ENCODE assay signal across 15 cellular contexts in genomic region chr6:163728442-163729126, GRCh38.
A peak's percentile ranks its signal among the peaks of the same experiment; 100 is the strongest.
DNase-seq lines count a peak whose midpoint lies in the region; ATAC-seq and TF ChIP-seq lines count a peak whose summit lies in the region.
"Had no signal": no experiment of that assay in that cellular context is flagged by ENCODE, and none has a peak within 500 bp of the region (broad histone marks: within the 10 kb centered on the region; RNA-seq: fewer than 3 reads in every experiment).

No MANE protein-coding gene starts in this region.

- H2BK15ac ChIP-seq in neuronal stem cell (ENCODE audit: low read length), result no peak overlapping the region

- no peak overlapping the region for H2BK120ac ChIP-seq in neuronal stem cell (ENCODE audit: low read depth, low read length)

- H2AFZ ChIP-seq in SU-DHL-6 (ENCODE audit: low read depth, low read length, severe bottlenecking) (peak overlapping the region; percentile 50), neuronal stem cell (ENCODE audit: low read length) (no peak overlapping the region), PC-9 (no peak overlapping the region)
- H2AFZ ChIP-seq: GM23248 had no signal

- no peak overlapping the region for H3K14ac ChIP-seq in neuronal stem cell (ENCODE audit: low read length)

- no peak overlapping the region for H2AK5ac ChIP-seq in neuronal stem cell (ENCODE audit: low read depth, low read length)

- H3K9me3 ChIP-seq in SU-DHL-6 (ENCODE audit: insufficient read depth, low read length) (no peaks in the 10 kb centered on the region), neuronal stem cell (replicated peaks in 1 of 2; ENCODE audit: control insufficient read depth in 2 of 2, insufficient read depth in 1 of 2, low read depth in 1 of 2, low read length in 2 of 2) (no peaks in the 10 kb centered on the region), upper lobe of right lung (no peaks in the 10 kb centered on the region), PC-9 (ENCODE audit: insufficient read depth, low read depth) (no peaks in the 10 kb centered on the region)

- H3K4me1 ChIP-seq in neuronal stem cell (ENCODE audit: control insufficient read depth in 2 of 2, insufficient read depth in 1 of 2, low read depth in 1 of 2, low read length in 2 of 2) (peaks cover 6 to 14% of the 10 kb centered on the region in 2 donors), upper lobe of right lung (no peaks in the 10 kb centered on the region), PC-9 (replicated peaks; ENCODE audit: insufficient read depth) (no peaks in the 10 kb centered on the region)

- H2BK12ac ChIP-seq in neuronal stem cell (ENCODE audit: low read length), result no peak overlapping the region

- H3K4me2 ChIP-seq in SU-DHL-6 (ENCODE audit: low read depth, low read length, poor library complexity, severe bottlenecking) (peak overlapping the region; percentile 52), neuronal stem cell (ENCODE audit: insufficient read depth, low read length, poor library complexity, severe bottlenecking) (no peak overlapping the region), PC-9 (no peak overlapping the region)

- ATAC-seq in natural killer cell (peak; percentile 55 to 84 (median 63)), upper lobe of right lung (no peak), HG02588 (IDR thresholded peaks at IDR 0.05; ENCODE audit: unreplicated experiment) (no peak)
- no peak for ATAC-seq in natural killer cell treated with Interleukin-12 subunit alpha and Interleukin-12 subunit beta and Interleukin-15 and Interleukin-18, amount 100 ng/mL, for 72 hours

- H4K91ac ChIP-seq in neuronal stem cell (ENCODE audit: low read depth, low read length, poor library complexity), result no peak overlapping the region

- no peak overlapping the region for H2BK5ac ChIP-seq in neuronal stem cell (ENCODE audit: low read length)

- POLR2A ChIA-PET in PC-9 (lab: Charles Lee; ENCODE audit: unreplicated experiment), result no interaction called here

- H3K4ac ChIP-seq in neuronal stem cell (ENCODE audit: low read length), result no peak overlapping the region

- H3K9me2 ChIP-seq in SU-DHL-6 (replicated peaks; ENCODE audit: insufficient read depth, low read length), result no peaks in the 10 kb centered on the region
- no peaks in the 10 kb centered on the region for H3K9me2 ChIP-seq in PC-9 (ENCODE audit: insufficient read depth)

- H3K27me3 ChIP-seq in SU-DHL-6 (ENCODE audit: low read length) (no peaks in the 10 kb centered on the region), neuronal stem cell (ENCODE audit: control insufficient read depth in 3 of 3, insufficient read depth in 3 of 3, low read depth in 1 of 3, low read length in 3 of 3) (no peaks in the 10 kb centered on the region), upper lobe of right lung (no peaks in the 10 kb centered on the region), PC-9 (ENCODE audit: insufficient read depth, low read depth) (peaks cover 100% of the 10 kb centered on the region)

- peaks cover 0 to 7% of the 10 kb centered on the region in 2 donors for H3K27me3 Mint-ChIP-seq in natural killer cell (ENCODE audit: low read depth in 2 of 2)
- H3K27me3 Mint-ChIP-seq in natural killer cell treated with Interleukin-12 subunit alpha and Interleukin-12 subunit beta and Interleukin-15 and Interleukin-18, amount 100 ng/mL, for 72 hours, result no peaks in the 10 kb centered on the region
- peaks cover 52% of the 10 kb centered on the region for H3K27me3 Mint-ChIP-seq in progenitor cell of endocrine pancreas
- H3K27me3 Mint-ChIP-seq: B cell; CD4-positive, alpha-beta T cell had no signal

- no peaks in the 10 kb centered on the region for H3K36me3 ChIP-seq in SU-DHL-6 (ENCODE audit: low read length)
- H3K36me3 ChIP-seq in neuronal stem cell (replicated peaks in 1 of 2; ENCODE audit: control insufficient read depth in 2 of 2, insufficient read depth in 2 of 2, low read length in 2 of 2), result no peaks in the 10 kb centered on the region
- no peaks in the 10 kb centered on the region for H3K36me3 ChIP-seq in upper lobe of right lung
- H3K36me3 ChIP-seq in PC-9 (ENCODE audit: low read depth), result no peaks in the 10 kb centered on the region

- H3K9ac ChIP-seq in SU-DHL-6 (ENCODE audit: low read length), result peak overlapping the region; percentile 21; the same call in 1 of the 2 replicates
- H3K9ac ChIP-seq in neuronal stem cell (ENCODE audit: low read depth, low read length, poor library complexity), result no peak overlapping the region
- H3K9ac ChIP-seq: GM23248 had no signal

- H4K8ac ChIP-seq in neuronal stem cell (ENCODE audit: low read depth, low read length), result no peak overlapping the region

- H3K36me3 Mint-ChIP-seq in natural killer cell (no peaks in the 10 kb centered on the region), progenitor cell of endocrine pancreas (ENCODE audit: insufficient read depth) (no peaks in the 10 kb centered on the region)
- H3K36me3 Mint-ChIP-seq in natural killer cell treated with Interleukin-12 subunit alpha and Interleukin-12 subunit beta and Interleukin-15 and Interleukin-18, amount 100 ng/mL, for 72 hours, result no peaks in the 10 kb centered on the region

- H3K9me3 Mint-ChIP-seq in natural killer cell (no peaks in the 10 kb centered on the region), progenitor cell of endocrine pancreas (ENCODE audit: low read depth) (no peaks in the 10 kb centered on the region)
- H3K9me3 Mint-ChIP-seq in natural killer cell treated with Interleukin-12 subunit alpha and Interleukin-12 subunit beta and Interleukin-15 and Interleukin-18, amount 100 ng/mL, for 72 hours, result no peaks in the 10 kb centered on the region
- H3K9me3 Mint-ChIP-seq: CD4-positive, alpha-beta T cell had no signal

- H3K4me3 Mint-ChIP-seq in natural killer cell (no peak overlapping the region), progenitor cell of endocrine pancreas (ENCODE audit: low read depth) (no peak overlapping the region)
- H3K4me3 Mint-ChIP-seq in natural killer cell treated with Interleukin-12 subunit alpha and Interleukin-12 subunit beta and Interleukin-15 and Interleukin-18, amount 100 ng/mL, for 72 hours, result no peak overlapping the region
- H3K4me3 Mint-ChIP-seq: B cell; CD4-positive, alpha-beta T cell had no signal

- intact Hi-C loops in natural killer cell (cut with micrococcal nuclease), result no loop called here
- intact Hi-C loops in upper lobe of right lung (cut with DNase I), result no loop called here
- intact Hi-C loops in PC-9 (cut with micrococcal nuclease; ENCODE audit: unreplicated experiment), result no loop called here

- peak overlapping the region; percentile 84 for H3K27ac ChIP-seq in SU-DHL-6 (ENCODE audit: low read depth, low read length)
- H3K27ac ChIP-seq in neuronal stem cell (replicated peaks; ENCODE audit: low read length), result no peak overlapping the region
- H3K27ac ChIP-seq in upper lobe of right lung, result no peak overlapping the region
- H3K27ac ChIP-seq in PC-9, result no peak overlapping the region
- H3K27ac ChIP-seq: GM23248 had no signal

- peaks cover 20 to 27% of the 10 kb centered on the region in 2 donors for H3K4me1 Mint-ChIP-seq in natural killer cell
- peaks cover 0 to 24% of the 10 kb centered on the region in 2 donors for H3K4me1 Mint-ChIP-seq in natural killer cell treated with Interleukin-12 subunit alpha and Interleukin-12 subunit beta and Interleukin-15 and Interleukin-18, amount 100 ng/mL, for 72 hours (ENCODE audit: low read depth in 2 of 2)
- H3K4me1 Mint-ChIP-seq in progenitor cell of endocrine pancreas (ENCODE audit: low read depth), result no peaks in the 10 kb centered on the region

- TF ChIP-seq CTCF in natural killer cell (IDR thresholded peaks at IDR 0.05), result no peak
- no peak for TF ChIP-seq CTCF in SU-DHL-6 (IDR thresholded peaks at IDR 0.05; ENCODE audit: insufficient read depth, low read length, poor library complexity, severe bottlenecking)
- no peak for TF ChIP-seq CTCF in upper lobe of right lung (IDR thresholded peaks at IDR 0.05)
- no peak for TF ChIP-seq CTCF in progenitor cell of endocrine pancreas (IDR thresholded peaks at IDR 0.05; ENCODE audit: unreplicated experiment)
- TF ChIP-seq CTCF in PC-9 (conservative IDR thresholded peaks at IDR 0.05), result no peak

- no peaks in the 10 kb centered on the region for H3K79me1 ChIP-seq in neuronal stem cell (ENCODE audit: low read depth, low read length)

- H3K79me2 ChIP-seq in SU-DHL-6 (ENCODE audit: insufficient read depth, low read length), result no peaks in the 10 kb centered on the region
- H3K79me2 ChIP-seq in PC-9 (ENCODE audit: low read depth), result no peaks in the 10 kb centered on the region

- H3K27ac Mint-ChIP-seq in natural killer cell (no peak overlapping the region), progenitor cell of endocrine pancreas (no peak overlapping the region)
- H3K27ac Mint-ChIP-seq in natural killer cell treated with Interleukin-12 subunit alpha and Interleukin-12 subunit beta and Interleukin-15 and Interleukin-18, amount 100 ng/mL, for 72 hours, result no peak overlapping the region
- H3K27ac Mint-ChIP-seq: B cell; CD4-positive, alpha-beta T cell had no signal

- peak overlapping the region; percentile 8 for H3K23ac ChIP-seq in neuronal stem cell (ENCODE audit: low read depth, low read length, poor library complexity)

- CTCF ChIA-PET in PC-9 (lab: Charles Lee), result no interaction called here

- H4K20me1 ChIP-seq in SU-DHL-6 (ENCODE audit: low read depth, low read length) (no peaks in the 10 kb centered on the region), PC-9 (ENCODE audit: insufficient read depth) (no peaks in the 10 kb centered on the region)

- BruUV-seq in PC-9 (replicated peaks; lab: Mats Ljungman, UMichigan), result no TSS peak

- H3K18ac ChIP-seq in neuronal stem cell (ENCODE audit: low read length), result peak overlapping the region; percentile 54

- no peak overlapping the region for H3K4me3 ChIP-seq in SU-DHL-6 (ENCODE audit: insufficient read depth, low read length, poor library complexity, severe bottlenecking)
- no peak overlapping the region for H3K4me3 ChIP-seq in neuronal stem cell (ENCODE audit: low read length in 2 of 2)
- no peak overlapping the region for H3K4me3 ChIP-seq in upper lobe of right lung
- no peak overlapping the region for H3K4me3 ChIP-seq in PC-9
- H3K4me3 ChIP-seq: GM12878, GM23248 had no signal

- peaks cover 15% of the 10 kb centered on the region for H3F3A ChIP-seq in SU-DHL-6 (ENCODE audit: insufficient read depth)
- no peaks in the 10 kb centered on the region for H3F3A ChIP-seq in PC-9 (ENCODE audit: insufficient read depth, low read depth)

- no CpG with 5 or more reads among the region's 13 CpGs for WGBS in neuronal stem cell (ENCODE audit: extremely low coverage in 2 of 2, insufficient read length in 2 of 2, insufficient replicate concordance in 1 of 2), 2 donors

- no peak for DNase-seq in natural killer cell
- DNase-seq in natural killer cell treated with Interleukin-12 subunit alpha and Interleukin-12 subunit beta and Interleukin-15 and Interleukin-18, amount 100 ng/mL, for 72 hours (ENCODE audit: low spot score), result no peak
- no peak for DNase-seq in neuronal stem cell (ENCODE audit: low spot score)
- DNase-seq in upper lobe of right lung, result peak; percentile 34
- no peak for DNase-seq in progenitor cell of endocrine pancreas (ENCODE audit: low spot score, unreplicated experiment)
- DNase-seq in PC-9, result no peak
- DNase-seq: C1 segment of cervical spinal cord; Calu3; CD4-positive, alpha-beta T cell; DMS 273 treated with DMSO at 0.1 percent for 48 hours; GM23248 had no signal

Comparison
In these comparisons a context has a peak if more than half of its experiments do, and no peak if none do; other contexts are left out.
1. ATAC-seq: peak in natural killer cell (3 of 3); none in natural killer cell treated with Interleukin-12 subunit alpha and Interleukin-12 subunit beta and Interleukin-15 and Interleukin-18, amount 100 ng/mL, for 72 hours (0 of 2), upper lobe of right lung (single experiment) and HG02588 (single experiment).